Comparison of ENCODE assay signal across 14 cellular contexts in the genomic region with DNA sequence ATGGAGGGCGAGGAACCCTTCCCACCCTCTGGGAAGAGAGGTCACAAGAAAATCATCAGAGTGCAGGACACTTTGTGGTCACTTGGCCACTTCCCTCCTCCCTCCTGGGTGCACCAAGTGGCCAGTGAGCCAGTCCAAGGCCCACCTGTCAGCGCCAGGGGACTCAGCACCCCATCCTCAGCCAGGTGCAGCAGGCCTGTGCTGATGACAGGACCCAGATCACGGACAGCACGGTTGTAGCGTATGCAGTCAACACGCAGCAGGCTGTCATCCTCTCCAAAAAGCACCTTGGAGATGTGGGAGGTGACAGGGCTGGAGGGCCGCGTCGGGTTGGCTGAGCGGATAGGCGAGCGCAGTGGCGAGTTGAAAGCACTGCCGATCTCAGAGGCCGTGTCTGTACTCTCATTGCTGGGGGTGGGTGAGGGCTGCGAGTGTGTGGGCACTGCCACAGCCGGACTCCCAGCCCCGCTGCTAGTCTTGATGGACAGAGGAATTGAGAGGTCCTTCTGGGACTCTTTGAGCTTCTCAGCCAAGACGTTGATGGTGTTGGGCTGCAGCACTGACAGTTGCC. TPM values are rescaled to one million over a fixed set of nuclear protein-coding genes. Genes with fewer than 3 reads are reported as not detected.
"Had no signal": no experiment of that assay in that cellular context is flagged by ENCODE, and none has a peak within 500 bp of the region (broad histone marks: within the 10 kb centered on the region; RNA-seq: fewer than 3 reads in every experiment).

No MANE protein-coding gene starts in this region.

- H3K4me3 ChIP-seq: dorsolateral prefrontal cortex, pancreas, smooth muscle cell, upper lobe of left lung had no signal

- H3K27ac Mint-ChIP-seq: activated CD8-positive, alpha-beta T cell treated with anti-CD3 and anti-CD28 coated beads, Interleukin-2, amount 10 ng/mL, durations not matched to agents 7 days and 5 days; WTC11 had no signal

- H3K4me3 Mint-ChIP-seq: activated CD8-positive, alpha-beta T cell treated with anti-CD3 and anti-CD28 coated beads, Interleukin-2, amount 10 ng/mL, durations not matched to agents 7 days and 5 days; WTC11 had no signal

- H3K27me3 ChIP-seq: dorsolateral prefrontal cortex, pancreas, upper lobe of left lung had no signal

- H3K9me3 ChIP-seq: pancreas, upper lobe of left lung had no signal

- DNase-seq: activated CD4-positive, alpha-beta T cell treated with anti-CD3 and anti-CD28 coated beads for 48 hours; activated CD8-positive, alpha-beta memory T cell treated with anti-CD3 and anti-CD28 coated beads, Interleukin-2, amount 50 U/mL, for 48 hours; activated CD8-positive, alpha-beta T cell treated with anti-CD3 and anti-CD28 coated beads, Interleukin-2, amount 10 ng/mL, durations not matched to agents 7 days and 5 days; activated naive CD4-positive, alpha-beta T cell treated with anti-CD3 and anti-CD28 coated beads, Interleukin-2, amount 50 U/mL, for 16 hours; retina; stimulated activated naive CD4-positive, alpha-beta T cell; upper lobe of left lung had no signal

- H3K9me3 Mint-ChIP-seq: WTC11 had no signal

- H3K27ac ChIP-seq: pancreas, upper lobe of left lung had no signal

- H3K4me1 Mint-ChIP-seq: WTC11 had no signal

- ATAC-seq: activated CD8-positive, alpha-beta T cell treated with anti-CD3 and anti-CD28 coated beads, Interleukin-2, amount 10 ng/mL, durations not matched to agents 7 days and 5 days; pancreas; SK-N-SH treated with all-trans-retinoic acid at 6 μM for 48 hours; WTC11 had no signal

RNA-seq across cellular contexts. Expression of gene SEMA3G, which starts 41.5 kb away (rescaled TPM):
- total RNA-seq: T-helper 1 cell treated with Interleukin-12 subunit alpha and Interleukin-12 subunit beta and Interleukin-4 antibody, amounts not matched to agents 30 ng/mL and 1 ng/mL, for 36 hours had no signal
- polyA plus RNA-seq: neural cell had no signal
